11 cellular contexts compared by ENCODE assay signal in genomic region chr2:136052374-136053362, GRCh38.
A peak's percentile ranks its signal among the peaks of the same experiment; 100 is the strongest.
DNase-seq lines count a peak whose midpoint lies in the region; ATAC-seq and TF ChIP-seq lines count a peak whose summit lies in the region.
"Had no signal": no experiment of that assay in that cellular context is flagged by ENCODE, and none has a peak within 500 bp of the region (broad histone marks: within the 10 kb centered on the region; RNA-seq: fewer than 3 reads in every experiment).

No MANE protein-coding gene starts in this region.

- ATAC-seq in GM19043 (IDR thresholded peaks at IDR 0.05; ENCODE audit: low read depth, unreplicated experiment) (peak; percentile 33), HG03135 (IDR thresholded peaks at IDR 0.05; ENCODE audit: unreplicated experiment) (peak; percentile 38), GM21367 (IDR thresholded peaks at IDR 0.05; ENCODE audit: unreplicated experiment) (no peak)
- ATAC-seq in activated naive CD8-positive, alpha-beta T cell treated with anti-CD3 and anti-CD28 coated beads, Interleukin-2, amount 10 ng/mL, durations not matched to agents 7 days and 5 days (ENCODE audit: low read depth) = no peak

- H3K27ac Mint-ChIP-seq in activated naive CD8-positive, alpha-beta T cell treated with anti-CD3 and anti-CD28 coated beads, Interleukin-2, amount 10 ng/mL, durations not matched to agents 7 days and 5 days = peak overlapping the region; percentile 94

- no peaks in the 10 kb centered on the region for H3K4me1 ChIP-seq in vagina
- H3K4me1 ChIP-seq: upper lobe of left lung had no signal

- TF ChIP-seq CTCF in GM12864 (IDR thresholded peaks at IDR 0.05; ENCODE audit: low read depth, low read length, missing control alignments) = no peak
- no peak for TF ChIP-seq CTCF in vagina (IDR thresholded peaks at IDR 0.05)

- no peaks in the 10 kb centered on the region for H3K9me3 Mint-ChIP-seq in activated naive CD8-positive, alpha-beta T cell treated with anti-CD3 and anti-CD28 coated beads, Interleukin-2, amount 10 ng/mL, durations not matched to agents 7 days and 5 days

- peaks cover 78% of the 10 kb centered on the region for H3K4me1 Mint-ChIP-seq in activated naive CD8-positive, alpha-beta T cell treated with anti-CD3 and anti-CD28 coated beads, Interleukin-2, amount 10 ng/mL, durations not matched to agents 7 days and 5 days

- POLR2A ChIA-PET in activated naive CD8-positive, alpha-beta T cell treated with anti-CD3 and anti-CD28 coated beads, Interleukin-2, amount 10 ng/mL, durations not matched to agents 7 days and 5 days (lab: Charles Lee) = interaction anchor here (0.8 to 6.3 kb wide), 12 partner anchors 38 to 330 kb away, joined by 3 to 38 read pairs (median 4); partner anchors contain the start of gene CXCR4

- H3K4me3 ChIP-seq in GM12864 (ENCODE audit: low read depth, low read length) = no peak overlapping the region
- no peak overlapping the region for H3K4me3 ChIP-seq in vagina
- H3K4me3 ChIP-seq: upper lobe of left lung had no signal

- no peaks in the 10 kb centered on the region for H3K36me3 ChIP-seq in vagina
- H3K36me3 ChIP-seq: upper lobe of left lung had no signal

- no peaks in the 10 kb centered on the region for H3K27me3 ChIP-seq in vagina
- H3K27me3 ChIP-seq: upper lobe of left lung had no signal

- intact Hi-C loops in vagina (cut with DNase I) = no loop called here

- DNase-seq in GM12864 (ENCODE audit: low read depth) = peak; percentile 25
- DNase-seq in activated naive CD8-positive, alpha-beta T cell treated with anti-CD3 and anti-CD28 coated beads, Interleukin-2, amount 10 ng/mL, durations not matched to agents 7 days and 5 days = no peak
- no peak for DNase-seq in vagina (ENCODE audit: extremely low spot score in 2 of 2)
- DNase-seq in NCI-H187 treated with DMSO at 0.1 percent for 48 hours (lab: John Stamatoyannopoulos, UW) = no peak
- DNase-seq in NCI-H1105 treated with DMSO at 0.1 percent for 48 hours (lab: John Stamatoyannopoulos, UW) = no peak
- DNase-seq: activated effector memory CD4-positive, alpha-beta T cell treated with anti-CD3 and anti-CD28 coated beads, Interleukin-2, amount 50 U/mL, for 16 hours; stimulated activated CD4-positive, alpha-beta T cell treated with anti-CD3 and anti-CD28 coated beads, Interleukin-4, amount 100 ng/mL, for 24 hours; upper lobe of left lung had no signal

- H3K27me3 Mint-ChIP-seq in activated naive CD8-positive, alpha-beta T cell treated with anti-CD3 and anti-CD28 coated beads, Interleukin-2, amount 10 ng/mL, durations not matched to agents 7 days and 5 days = no peaks in the 10 kb centered on the region

- H3K4me3 Mint-ChIP-seq in activated naive CD8-positive, alpha-beta T cell treated with anti-CD3 and anti-CD28 coated beads, Interleukin-2, amount 10 ng/mL, durations not matched to agents 7 days and 5 days = peak overlapping the region; percentile 63

- no peaks in the 10 kb centered on the region for H3K9me3 ChIP-seq in vagina
- H3K9me3 ChIP-seq: upper lobe of left lung had no signal

- no peak for TF ChIP-seq POLR2A in vagina (IDR thresholded peaks at IDR 0.05)

- peaks cover 4% of the 10 kb centered on the region for H3K36me3 Mint-ChIP-seq in activated naive CD8-positive, alpha-beta T cell treated with anti-CD3 and anti-CD28 coated beads, Interleukin-2, amount 10 ng/mL, durations not matched to agents 7 days and 5 days

- H3K27ac ChIP-seq in vagina = no peak overlapping the region
- H3K27ac ChIP-seq: upper lobe of left lung had no signal

Comparison
In these comparisons a context has a peak if more than half of its experiments do, and no peak if none do; other contexts are left out.
1. ATAC-seq: peak in GM19043 (single experiment) and HG03135 (single experiment); none in activated naive CD8-positive, alpha-beta T cell treated with anti-CD3 and anti-CD28 coated beads, Interleukin-2, amount 10 ng/mL, durations not matched to agents 7 days and 5 days (single experiment) and GM21367 (single experiment).